Comparison of ENCODE assay signal across 4 cellular contexts in genomic region chr15:26114128-26114527, GRCh38.
TF ChIP-seq lines count a peak whose summit lies in the region.

No MANE protein-coding gene starts in this region.

TF ChIP-seq in A549, 52 proteins besides CTCF, POLR2A, EP300 and RAD21:
- TF ChIP-seq MAFK (IDR thresholded peaks at IDR 0.05; ENCODE audit: partially characterized antibody): peak; percentile 68
TF ChIP-seq in A549: peak in this region for 1; not testable (repeated sequence) for 51.

TF ChIP-seq in IMR-90, 13 proteins besides CTCF, POLR2A, EP300 and RAD21:
- TF ChIP-seq MAFK (IDR thresholded peaks at IDR 0.05; ENCODE audit: low read depth, low read length): peak; percentile 27

TF ChIP-seq in K562, 482 proteins besides CTCF, POLR2A, EP300 and RAD21:
- TF ChIP-seq ZNF316 (IDR thresholded peaks at IDR 0.05) (peak; percentile 65), NFYB (IDR thresholded peaks at IDR 0.05; ENCODE audit: extremely low read depth, insufficient read length) (peak; percentile 51)

TF ChIP-seq in HepG2, 621 proteins besides CTCF, POLR2A, EP300 and RAD21:
- TF ChIP-seq MAFK (conservative IDR thresholded peaks at IDR 0.05 in 1 of 2, IDR thresholded peaks at IDR 0.05 in 1 of 2; ENCODE audit: low read length in 2 of 2): peak; percentile 19 to 76; a peak in 2 of 4 replicates
- TF ChIP-seq MAFF (IDR thresholded peaks at IDR 0.05; ENCODE audit: low read depth, low read length): peak; percentile 61
